Comparison of ENCODE assay signal across 11 cellular contexts in the genomic region with DNA sequence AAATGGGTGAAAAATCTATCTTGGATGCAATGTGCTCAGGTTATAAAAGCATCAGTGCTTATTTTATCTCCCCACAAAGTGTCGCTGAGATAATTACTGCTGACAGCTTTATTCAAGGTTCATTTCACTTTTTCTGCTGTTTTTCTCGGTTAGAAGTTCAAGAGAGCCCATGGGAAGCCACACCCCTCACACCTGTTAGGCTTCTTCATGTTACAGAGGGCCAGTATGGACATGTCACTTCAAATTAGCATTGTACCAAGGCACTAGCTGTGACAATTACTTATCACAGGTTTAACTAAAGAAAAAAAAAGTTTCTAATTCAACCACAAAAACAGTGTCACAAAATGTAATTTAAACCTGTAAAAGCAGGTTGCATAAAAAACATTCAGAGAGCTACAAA.
DNase-seq lines count a peak whose midpoint lies in the region; ATAC-seq, FAIRE-seq and TF ChIP-seq lines count a peak whose summit lies in the region.
"Had no signal": no experiment of that assay in that cellular context is flagged by ENCODE, and none has a peak within 500 bp of the region (broad histone marks: within the 10 kb centered on the region; RNA-seq: fewer than 3 reads in every experiment).

No MANE protein-coding gene starts in this region.

- ATAC-seq in K562 (no peak), aorta (ENCODE audit: low FRiP score) (no peak)
- no peak for ATAC-seq in activated naive CD4-positive, alpha-beta T cell treated with anti-CD3 and anti-CD28 coated beads, Interleukin-2, amount 50 U/mL, for 72 hours
- ATAC-seq: left ventricle myocardium superior, SK-N-SH treated with all-trans-retinoic acid at 6 μM for 48 hours had no signal

- H3K27ac ChIP-seq in HEK293 (ENCODE audit: extremely low read depth, low read depth, low read length) (no peak overlapping the region), K562 (ENCODE audit: extremely low read depth, low read depth, low read length) (no peak overlapping the region), aorta (ENCODE audit: low read depth in 1 of 2, low read length in 2 of 2) (no peak overlapping the region)
- H3K27ac ChIP-seq: right atrium auricular region had no signal

- in situ Hi-C loops in GM13977 (cut with MboI; ENCODE audit: low pct_unique_long_range_greater_than_20kb, low sequenced_read_pairs, unreplicated experiment): no loop called here
- in situ Hi-C loops in K562 (cut with MboI): no loop called here

- POLR2A ChIA-PET in HEK293 (lab: Yijun Ruan, JAX): no interaction called here
- POLR2A ChIA-PET in K562 (lab: Yijun Ruan, JAX): interaction anchor here (0.5 to 1.5 kb wide), 3 partner anchors 10 to 17 kb away, joined by 3 to 7 read pairs (median 3); no protein-coding TSS in a partner anchor

- no peaks in the 10 kb centered on the region for H4K20me1 ChIP-seq in K562 (replicated peaks; ENCODE audit: control insufficient read depth, insufficient read depth, low read length)

- DNase-seq in GM13977 (ENCODE audit: low spot score) (peak; percentile 27), NCI-H146 treated with DMSO at 0.1 percent for 48 hours (lab: John Stamatoyannopoulos, UW; ENCODE audit: unreplicated experiment) (peak; percentile 92), K562 (ENCODE audit: extremely low read depth in 1 of 4, low spot score in 3 of 4) (no peak), NCI-H1092 (lab: John Stamatoyannopoulos, UW) (no peak), HT-29 (ENCODE audit: low spot score) (no peak), aorta (no peak)
- no peak for DNase-seq in activated naive CD4-positive, alpha-beta T cell treated with anti-CD3 and anti-CD28 coated beads, Interleukin-2, amount 50 U/mL, for 72 hours (ENCODE audit: low spot score in 2 of 2)
- DNase-seq: left ventricle myocardium superior had no signal

- TF ChIP-seq EP300 in K562 (IDR thresholded peaks at IDR 0.05; ENCODE audit: low read length): no peak

- H3K79me2 ChIP-seq in K562 (ENCODE audit: control insufficient read depth, insufficient read depth, low read length): no peaks in the 10 kb centered on the region

- FAIRE-seq in K562 (lab: Jason Lieb, UNC): peak; percentile 55

- H3K9ac ChIP-seq in K562 (ENCODE audit: insufficient read depth in 1 of 2, low read depth in 2 of 2, low read length in 2 of 2): no peak overlapping the region

- TF ChIP-seq POLR2A in K562 (conservative IDR thresholded peaks at IDR 0.05): no peak

- H3K27me3 ChIP-seq in K562 (ENCODE audit: control insufficient read depth in 2 of 2, insufficient read depth in 2 of 2, low read length in 2 of 2): no peaks in the 10 kb centered on the region
- H3K27me3 ChIP-seq in aorta (ENCODE audit: control insufficient read depth in 1 of 2, insufficient read depth in 2 of 2, low read length in 1 of 2): no peaks in the 10 kb centered on the region
- H3K27me3 ChIP-seq: right atrium auricular region had no signal

- peaks cover 0 to 6% of the 10 kb centered on the region in 2 donors for H3K36me3 Mint-ChIP-seq in activated naive CD4-positive, alpha-beta T cell treated with anti-CD3 and anti-CD28 coated beads, Interleukin-2, amount 50 U/mL, for 72 hours

- BruUV-seq in K562 (replicated peaks; lab: Mats Ljungman, UMichigan): no TSS peak

- H2AFZ ChIP-seq in K562 (ENCODE audit: low read depth, low read length): no peak overlapping the region

- CTCF ChIA-PET in HEK293 (lab: Yijun Ruan, JAX) (interaction anchor here (0.6 to 1.2 kb wide), 5 partner anchors 10 to 242 kb away, joined by 3 to 4 read pairs (median 3); no protein-coding TSS in a partner anchor), K562 (lab: Yijun Ruan, JAX; ENCODE audit: low intra/inter-chr PET ratio) (no interaction called here)

- intact Hi-C loops in K562 (cut with micrococcal nuclease): no loop called here
- intact Hi-C loops in aorta (cut with DNase I): no loop called here

- H3K27ac Mint-ChIP-seq in activated naive CD4-positive, alpha-beta T cell treated with anti-CD3 and anti-CD28 coated beads, Interleukin-2, amount 50 U/mL, for 72 hours: no peak overlapping the region

- no peak overlapping the region for H3K4me2 ChIP-seq in K562 (ENCODE audit: insufficient read depth, low read length)

- H3K4me3 ChIP-seq in HEK293 (ENCODE audit: low read depth, low read length) (no peak overlapping the region), K562 (no peak overlapping the region), aorta (ENCODE audit: low read length in 2 of 2) (no peak overlapping the region)
- H3K4me3 ChIP-seq: right atrium auricular region had no signal

- H3K4me1 ChIP-seq in HEK293 (ENCODE audit: control insufficient read depth, insufficient read depth, low read length) (peaks cover 9% of the 10 kb centered on the region; the same call in 1 of the 2 replicates), K562 (replicated peaks in 1 of 2; ENCODE audit: control insufficient read depth in 2 of 2, insufficient read depth in 2 of 2, low read length in 2 of 2) (no peaks in the 10 kb centered on the region), aorta (ENCODE audit: control insufficient read depth in 1 of 2, insufficient read depth in 2 of 2, low read length in 2 of 2) (no peaks in the 10 kb centered on the region)
- H3K4me1 ChIP-seq: right atrium auricular region had no signal

- H3K9me3 Mint-ChIP-seq in activated naive CD4-positive, alpha-beta T cell treated with anti-CD3 and anti-CD28 coated beads, Interleukin-2, amount 50 U/mL, for 72 hours: no peaks in the 10 kb centered on the region

- H3K9me3 ChIP-seq in HEK293 (ENCODE audit: control insufficient read depth, insufficient read depth, low read depth, low read length) (no peaks in the 10 kb centered on the region), K562 (replicated peaks; ENCODE audit: control insufficient read depth, insufficient read depth, low read depth, low read length) (no peaks in the 10 kb centered on the region), aorta (ENCODE audit: control insufficient read depth, low read length) (no peaks in the 10 kb centered on the region)
- H3K9me3 ChIP-seq: right atrium auricular region had no signal

- TF ChIP-seq CTCF in GM13977 (IDR thresholded peaks at IDR 0.05; ENCODE audit: extremely low read depth, insufficient read depth, missing control alignments) (no peak), HEK293 (tag by site-specific recombination; IDR thresholded peaks at IDR 0.05) (no peak), K562 (IDR thresholded peaks at IDR 0.05 in 2 of 3, conservative IDR thresholded peaks at IDR 0.05 in 1 of 3; ENCODE audit: insufficient read depth in 2 of 3, low read depth in 1 of 3, low read length in 3 of 3) (no peak)

- H3K36me3 ChIP-seq in HEK293 (ENCODE audit: control insufficient read depth in 2 of 2, insufficient read depth in 1 of 2, low read length in 2 of 2) (no peaks in the 10 kb centered on the region), K562 (ENCODE audit: control insufficient read depth, insufficient read depth, low read length) (peaks cover 4% of the 10 kb centered on the region), aorta (ENCODE audit: control insufficient read depth in 1 of 2, insufficient read depth in 2 of 2, low read length in 1 of 2) (no peaks in the 10 kb centered on the region)
- H3K36me3 ChIP-seq: right atrium auricular region had no signal

- no peak for TF ChIP-seq RAD21 in K562 (CRISPR knock-in tag; conservative IDR thresholded peaks at IDR 0.05 in 1 of 2, IDR thresholded peaks at IDR 0.05 in 1 of 2)

- WGBS in K562 (ENCODE audit: insufficient coverage, low coverage, missing lambda C conversion rate): 18% methylated on average over 2 of the region's 2 CpGs
- WGBS in aorta, 2 donors: 55 to 74% methylated on average over 2 of the region's 2 CpGs

- no peaks in the 10 kb centered on the region for H3K9me1 ChIP-seq in K562 (ENCODE audit: control insufficient read depth, insufficient read depth, low read length)

TF ChIP-seq in HEK293, 187 proteins besides CTCF, POLR2A, EP300 and RAD21 (continues in another document):
- TF ChIP-seq, protein P1, sequence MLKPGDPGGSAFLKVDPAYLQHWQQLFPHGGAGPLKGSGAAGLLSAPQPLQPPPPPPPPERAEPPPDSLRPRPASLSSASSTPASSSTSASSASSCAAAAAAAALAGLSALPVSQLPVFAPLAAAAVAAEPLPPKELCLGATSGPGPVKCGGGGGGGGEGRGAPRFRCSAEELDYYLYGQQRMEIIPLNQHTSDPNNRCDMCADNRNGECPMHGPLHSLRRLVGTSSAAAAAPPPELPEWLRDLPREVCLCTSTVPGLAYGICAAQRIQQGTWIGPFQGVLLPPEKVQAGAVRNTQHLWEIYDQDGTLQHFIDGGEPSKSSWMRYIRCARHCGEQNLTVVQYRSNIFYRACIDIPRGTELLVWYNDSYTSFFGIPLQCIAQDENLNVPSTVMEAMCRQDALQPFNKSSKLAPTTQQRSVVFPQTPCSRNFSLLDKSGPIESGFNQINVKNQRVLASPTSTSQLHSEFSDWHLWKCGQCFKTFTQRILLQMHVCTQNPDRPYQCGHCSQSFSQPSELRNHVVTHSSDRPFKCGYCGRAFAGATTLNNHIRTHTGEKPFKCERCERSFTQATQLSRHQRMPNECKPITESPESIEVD (tag by site-specific recombination; IDR thresholded peaks at IDR 0.05): peak; percentile 92
- TF ChIP-seq FEZF1 (tag by site-specific recombination; IDR thresholded peaks at IDR 0.05) (peak; percentile 74), ZNF423 (tag by site-specific recombination; IDR thresholded peaks at IDR 0.05) (no peak), ZNF677 (tag by site-specific recombination; IDR thresholded peaks at IDR 0.05) (no peak), BCL11B (tag by site-specific recombination; IDR thresholded peaks at IDR 0.05; ENCODE audit: low read depth) (no peak), ZNF544 (tag by site-specific recombination; IDR thresholded peaks at IDR 0.05) (no peak)

TF ChIP-seq in K562, 482 proteins besides CTCF, POLR2A, EP300 and RAD21 (continues in another document):
- no peak for TF ChIP-seq MECOM (CRISPR knock-in tag; IDR thresholded peaks at IDR 0.05)
- TF ChIP-seq, protein P2, sequence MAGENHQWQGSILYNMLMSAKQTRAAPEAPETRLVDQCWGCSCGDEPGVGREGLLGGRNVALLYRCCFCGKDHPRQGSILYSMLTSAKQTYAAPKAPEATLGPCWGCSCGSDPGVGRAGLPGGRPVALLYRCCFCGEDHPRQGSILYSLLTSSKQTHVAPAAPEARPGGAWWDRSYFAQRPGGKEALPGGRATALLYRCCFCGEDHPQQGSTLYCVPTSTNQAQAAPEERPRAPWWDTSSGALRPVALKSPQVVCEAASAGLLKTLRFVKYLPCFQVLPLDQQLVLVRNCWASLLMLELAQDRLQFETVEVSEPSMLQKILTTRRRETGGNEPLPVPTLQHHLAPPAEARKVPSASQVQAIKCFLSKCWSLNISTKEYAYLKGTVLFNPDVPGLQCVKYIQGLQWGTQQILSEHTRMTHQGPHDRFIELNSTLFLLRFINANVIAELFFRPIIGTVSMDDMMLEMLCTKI (IDR thresholded peaks at IDR 0.05; ENCODE audit: partially characterized antibody): no peak
- TF ChIP-seq GTF2F1 (IDR thresholded peaks at IDR 0.05; ENCODE audit: low read depth, low read length): no peak
- TF ChIP-seq HDAC2 (IDR thresholded peaks at IDR 0.05): no peak
- TF ChIP-seq HNRNPUL1 (IDR thresholded peaks at IDR 0.05; ENCODE audit: low read length): no peak
- TF ChIP-seq MCM7 (IDR thresholded peaks at IDR 0.05): no peak

Comparison
In these comparisons a context has a peak if more than half of its experiments do, and no peak if none do; other contexts are left out.
1. DNase-seq: peak in GM13977 (single experiment) and NCI-H146 treated with DMSO at 0.1 percent for 48 hours (single experiment); none in K562 (0 of 4), NCI-H1092 (single experiment), activated naive CD4-positive, alpha-beta T cell treated with anti-CD3 and anti-CD28 coated beads, Interleukin-2, amount 50 U/mL, for 72 hours (0 of 2), HT-29 (single experiment) and aorta (0 of 2).